ENCODE assay signal across 8 cellular contexts in the genomic region with DNA sequence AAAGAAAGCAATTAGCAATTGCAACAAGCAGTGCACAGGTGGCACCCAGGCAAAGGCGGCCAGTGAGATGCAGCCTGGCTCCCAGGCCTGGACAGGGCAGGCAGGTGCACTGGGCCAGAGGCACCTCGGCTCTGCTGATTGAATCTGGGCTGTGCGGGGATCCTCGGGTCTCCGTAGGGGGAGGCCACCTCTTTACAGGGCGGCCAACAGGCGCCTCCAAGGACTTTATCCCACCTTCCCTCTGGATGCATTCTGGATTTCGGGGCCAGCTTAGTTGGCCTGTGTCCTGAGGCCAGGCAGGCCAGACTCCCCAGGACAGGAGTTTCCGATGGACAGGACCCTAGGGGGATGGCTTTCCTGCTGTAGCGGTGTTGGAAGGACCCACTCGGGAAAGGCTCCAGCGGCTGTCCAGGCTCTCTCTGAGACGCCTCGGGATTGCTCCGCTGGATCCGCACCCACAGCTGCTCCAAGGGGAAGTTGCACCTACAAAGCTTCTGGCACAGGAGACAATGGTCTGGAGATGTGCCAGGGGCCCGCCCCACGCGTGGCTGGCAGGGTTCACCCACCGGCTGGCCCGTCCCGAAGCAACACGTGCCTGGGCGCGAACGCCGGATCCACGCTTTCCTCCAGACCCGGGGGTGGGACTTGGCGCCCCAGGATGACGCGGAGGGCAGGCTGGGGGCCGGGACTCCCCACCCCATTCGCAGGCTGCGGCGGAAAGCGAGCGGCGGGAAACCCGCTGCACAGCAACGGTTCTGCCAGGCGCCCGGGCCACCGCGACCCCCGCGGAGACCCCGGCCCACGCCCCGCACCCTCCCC. TPM values are rescaled to one million over a fixed set of nuclear protein-coding genes. Genes with fewer than 3 reads are reported as not detected.
A peak's percentile ranks its signal among the peaks of the same experiment; 100 is the strongest.
DNase-seq lines count a peak whose midpoint lies in the region; ATAC-seq and TF ChIP-seq lines count a peak whose summit lies in the region.

No MANE protein-coding gene starts in this region.

- H3K36me3 ChIP-seq in Peyer's patch (no peaks in the 10 kb centered on the region), neuron (ENCODE audit: insufficient read depth, low read length) (no peaks in the 10 kb centered on the region)

- H3K27ac ChIP-seq in Peyer's patch (peak overlapping the region; percentile 72 to 92 (median 80)), temporal lobe (ENCODE audit: low read depth, low read length) (peak overlapping the region; percentile 4)

- H3K4me1 ChIP-seq in Peyer's patch (peaks cover 0 to 30% (median 14%) of the 10 kb centered on the region in 4 donors), neuron (ENCODE audit: insufficient read depth, low read length) (peaks cover 7% of the 10 kb centered on the region)

- H3K4me3 ChIP-seq in Peyer's patch (peak overlapping the region; percentile 77 to 96 (median 85)), neuron (ENCODE audit: low read length) (peak overlapping the region; percentile 66)

- TF ChIP-seq POLR2A in Peyer's patch (IDR thresholded peaks at IDR 0.05): peak in 1 of 2 donors; percentile 51

- peak; percentile 58 for ATAC-seq in HG03280 (IDR thresholded peaks at IDR 0.05; ENCODE audit: unreplicated experiment)

- no peak for TF ChIP-seq CTCF in GM10266 (IDR thresholded peaks at IDR 0.05; ENCODE audit: control insufficient read depth, insufficient read depth, low read depth, missing control alignments)
- TF ChIP-seq CTCF in Peyer's patch (IDR thresholded peaks at IDR 0.05): no peak

- no peaks in the 10 kb centered on the region for H3K27me3 ChIP-seq in Peyer's patch
- H3K27me3 ChIP-seq in neuron (ENCODE audit: insufficient read depth, low read length): no peaks in the 10 kb centered on the region

- H3K9me3 ChIP-seq in Peyer's patch (no peaks in the 10 kb centered on the region), neuron (ENCODE audit: low read length) (no peaks in the 10 kb centered on the region)

- peak; percentile 98 for DNase-seq in GM10266 (ENCODE audit: extremely low spot score)
- DNase-seq in Peyer's patch: peak; percentile 77 to 92 (median 91)
- DNase-seq in activated T-helper 9 cell treated with anti-CD3 and anti-CD28 coated beads, Interleukin-2, amount 50 U/mL, for 16 hours (ENCODE audit: low read depth): peak; percentile 65
- DNase-seq in foreskin melanocyte: peak; percentile 17
- no peak for DNase-seq in NCI-H1694 treated with DMSO at 0.1 percent for 48 hours (lab: John Stamatoyannopoulos, UW)

- peak overlapping the region; percentile 69 for H2AFZ ChIP-seq in neuron (ENCODE audit: low read depth, low read length)

RNA-seq across cellular contexts. Expression of gene SLC19A1, which starts 0.8 kb away (rescaled TPM):
- 10 to 100 TPM; 10.7 to 70.8 (median 30.5) TPM for total RNA-seq in Peyer's patch
- total RNA-seq in temporal lobe: 7.4 TPM
